32 cellular contexts compared by ENCODE assay signal in the genomic region with DNA sequence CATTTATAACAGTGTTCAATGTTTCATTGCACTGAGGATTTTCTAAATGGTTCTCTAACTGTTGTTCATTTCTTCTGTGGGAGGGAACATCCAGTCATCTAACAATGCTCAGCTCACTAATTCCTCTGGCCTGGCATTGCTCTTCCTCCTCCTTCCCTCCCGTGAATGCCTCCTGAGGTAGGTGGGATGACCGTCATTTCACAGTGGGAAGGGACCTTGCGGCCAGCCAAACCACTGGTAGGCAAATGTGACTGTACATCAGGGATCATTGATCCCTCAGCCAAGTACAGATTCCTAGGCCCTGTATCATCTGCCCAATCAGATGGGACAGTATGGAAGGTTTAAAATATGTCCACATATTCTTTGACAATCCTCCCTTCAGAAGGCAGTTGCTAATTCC. TPM values are rescaled to one million over a fixed set of nuclear protein-coding genes. Genes with fewer than 3 reads are reported as not detected.
A peak's percentile ranks its signal among the peaks of the same experiment; 100 is the strongest.
DNase-seq lines count a peak whose midpoint lies in the region; ATAC-seq, FAIRE-seq and TF ChIP-seq lines count a peak whose summit lies in the region.
"Had no signal": no experiment of that assay in that cellular context is flagged by ENCODE, and none has a peak within 500 bp of the region (broad histone marks: within the 10 kb centered on the region; RNA-seq: fewer than 3 reads in every experiment).

No MANE protein-coding gene starts in this region.

- H3K4me1 ChIP-seq in A549 (peaks cover 33% of the 10 kb centered on the region), SJSA1 (replicated peaks) (peaks cover 21% of the 10 kb centered on the region)
- H3K4me1 ChIP-seq: BE2C, breast epithelium, prostate gland, right lobe of liver, thyroid gland, vagina had no signal

- H3K27ac ChIP-seq in A549 (peak overlapping the region; percentile 72 to 85), SJSA1 (peak overlapping the region; percentile 31)
- H3K27ac ChIP-seq: breast epithelium, prostate gland, right lobe of liver, thyroid gland, vagina, VCaP had no signal

- DNase-seq in A549 (ENCODE audit: low read depth in 1 of 2, low spot score in 1 of 2), result no peak
- DNase-seq in GM04504 (ENCODE audit: low read depth), result peak; percentile 10
- DNase-seq in SJSA1 (ENCODE audit: low read depth in 1 of 2, low spot score in 2 of 2), result no peak
- DNase-seq in fibroblast of the aortic adventitia (ENCODE audit: low read depth), result peak; percentile 17
- DNase-seq in NAMALWA (ENCODE audit: low spot score), result no peak
- no peak for DNase-seq in hypothalamus (lab: John Stamatoyannopoulos, UW)
- no peak for DNase-seq in COR-L47 (lab: John Stamatoyannopoulos, UW)
- DNase-seq: activated CD4-positive, alpha-beta T cell treated with anti-CD3 and anti-CD28 coated beads for 36 hours; activated CD8-positive, alpha-beta T cell treated with anti-CD3 and anti-CD28 coated beads for 36 hours; activated naive CD4-positive, alpha-beta T cell treated with anti-CD3 and anti-CD28 coated beads, Interleukin-2, amount 50 U/mL, for 16 hours; amygdala; BE2C; CD8-positive, alpha-beta T cell; DMS 273 treated with DMSO at 0.1 percent for 48 hours; KBM-7; mesendoderm; NCI-H1930; NCI-H526; OCI-M1; right lobe of liver; SHP77; stimulated activated CD4-positive, alpha-beta T cell treated with anti-CD3 and anti-CD28 coated beads, Interleukin-4, amount 100 ng/mL, for 1 hour; thyroid gland had no signal

- H3K9me3 ChIP-seq in A549 (no peaks in the 10 kb centered on the region), SJSA1 (replicated peaks) (no peaks in the 10 kb centered on the region)
- H3K9me3 ChIP-seq: BE2C, breast epithelium, prostate gland, right lobe of liver, thyroid gland, vagina had no signal

- no peak for FAIRE-seq in A549 (lab: Jason Lieb, UNC)
- FAIRE-seq: A204.1, GM12892 had no signal

- H3K4me3 ChIP-seq in A549 (no peak overlapping the region), SJSA1 (no peak overlapping the region), fibroblast of the aortic adventitia (ENCODE audit: low read depth, low read length) (no peak overlapping the region)
- H3K4me3 ChIP-seq: breast epithelium, prostate gland, right lobe of liver, thyroid gland, vagina had no signal

- no peak for TF ChIP-seq EP300 in A549 (IDR thresholded peaks at IDR 0.05)

- no peaks in the 10 kb centered on the region for H3K36me3 ChIP-seq in SJSA1
- H3K36me3 ChIP-seq: BE2C, breast epithelium, prostate gland, right lobe of liver, thyroid gland, vagina had no signal

- TF ChIP-seq CTCF in A549 (IDR thresholded peaks at IDR 0.05), result no peak
- TF ChIP-seq CTCF in fibroblast of the aortic adventitia (IDR thresholded peaks at IDR 0.05; ENCODE audit: insufficient read depth, low read length), result no peak

- H3K27me3 ChIP-seq in SJSA1 (replicated peaks), result no peaks in the 10 kb centered on the region
- H3K27me3 ChIP-seq: BE2C, breast epithelium, right lobe of liver, thyroid gland, vagina had no signal

- CTCF ChIA-PET in A549 (lab: Yijun Ruan, JAX), result interaction anchor here (0.7 to 11.6 kb wide), 3 partner anchors 8 to 112 kb away, joined by 4 to 161 read pairs (median 25); no protein-coding TSS in a partner anchor

- TF ChIP-seq POLR2A in A549 (IDR thresholded peaks at IDR 0.05; ENCODE audit: low read length), result no peak

- ATAC-seq in A549, result no peak
- no peak for ATAC-seq in GM21526 (IDR thresholded peaks at IDR 0.05; ENCODE audit: low FRiP score, unreplicated experiment)
- ATAC-seq: activated CD4-positive, alpha-beta T cell treated with anti-CD3 and anti-CD28 coated beads for 36 hours; activated CD8-positive, alpha-beta T cell treated with anti-CD3 and anti-CD28 coated beads for 36 hours; activated T-helper 17 cell treated with anti-CD3 and anti-CD28 coated beads, Interleukin-2, amount 50 U/mL, for 72 hours; CD8-positive, alpha-beta T cell; left lobe of liver; right lobe of liver had no signal

- POLR2A ChIA-PET in A549 (lab: Yijun Ruan, JAX), result interaction anchor here (1.0 kb wide), 1 partner anchor 11 kb away, joined by 4 read pairs; no protein-coding TSS in a partner anchor

- peak overlapping the region; percentile 33; the same call in 2 of the 3 replicates for H3K4me2 ChIP-seq in A549

- TF ChIP-seq RAD21 in A549 (conservative IDR thresholded peaks at IDR 0.05 in 1 of 2, IDR thresholded peaks at IDR 0.05 in 1 of 2), result no peak

- 92% methylated on average over 3 of the region's 3 CpGs for WGBS in A549 (ENCODE audit: missing lambda C conversion rate)

TF ChIP-seq in A549, 52 proteins besides CTCF, POLR2A, EP300 and RAD21:
- TF ChIP-seq MYC (IDR thresholded peaks at IDR 0.05; ENCODE audit: borderline replicate concordance, low read length) (no peak), RFX5 (IDR thresholded peaks at IDR 0.05) (no peak), CBX2 (IDR thresholded peaks at IDR 0.05; ENCODE audit: borderline replicate concordance, low read depth) (no peak), PHF8 (IDR thresholded peaks at IDR 0.05; ENCODE audit: borderline replicate concordance, low read depth) (no peak), ZNF302 (CRISPR knock-in tag; IDR thresholded peaks at IDR 0.05) (no peak), FOSB (CRISPR knock-in tag; IDR thresholded peaks at IDR 0.05) (no peak), HOXB5 (CRISPR knock-in tag; IDR thresholded peaks at IDR 0.05) (no peak)
- TF ChIP-seq, protein P1, sequence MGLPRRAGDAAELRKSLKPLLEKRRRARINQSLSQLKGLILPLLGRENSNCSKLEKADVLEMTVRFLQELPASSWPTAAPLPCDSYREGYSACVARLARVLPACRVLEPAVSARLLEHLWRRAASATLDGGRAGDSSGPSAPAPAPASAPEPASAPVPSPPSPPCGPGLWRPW (IDR thresholded peaks at IDR 0.05), result no peak

RNA-seq across cellular contexts. Expression of gene VDAC1, which starts 23.7 kb away (rescaled TPM):
- polyA plus RNA-seq in A549 (2011; rRNA removed), result 300 and 369 TPM in 2 replicates
- polyA plus RNA-seq in A549 (2012; cell fraction: cytosol; rRNA removed), result 253 and 262 TPM in 2 replicates
- polyA plus RNA-seq in A549 (2012; cell fraction: nucleus; rRNA removed), result 142 and 193 TPM in 2 replicates
- polyA plus RNA-seq in A549 (2017; fragmentation: RNase III; extraction: RNeasy Plus Mini Kit Qiagen cat#74134 plus additional on column Dnase treatment), result 416 to 463 TPM (median 442 TPM) in 3 replicates
- 145 and 174 TPM in 2 replicates for polyA minus RNA-seq in A549 (2011; rRNA and poly(A)+ RNA removed)
- total RNA-seq in SJSA1 (2014; rRNA removed; shearing (Covaris generic)), result 369 and 432 TPM in 2 replicates
- total RNA-seq in fibroblast of the aortic adventitia (ENCODE audit: low replicate concordance), result 91.3 and 277 TPM in 2 replicates

Comparison
In these comparisons a context has a peak if more than half of its experiments do, and no peak if none do; other contexts are left out.
1. DNase-seq: peak in GM04504 (single experiment) and fibroblast of the aortic adventitia (single experiment); none in A549 (0 of 2), SJSA1 (0 of 2), NAMALWA (single experiment), hypothalamus (0 of 51) and COR-L47 (single experiment).